ENCODE assay signal across 4 cellular contexts in the genomic region with DNA sequence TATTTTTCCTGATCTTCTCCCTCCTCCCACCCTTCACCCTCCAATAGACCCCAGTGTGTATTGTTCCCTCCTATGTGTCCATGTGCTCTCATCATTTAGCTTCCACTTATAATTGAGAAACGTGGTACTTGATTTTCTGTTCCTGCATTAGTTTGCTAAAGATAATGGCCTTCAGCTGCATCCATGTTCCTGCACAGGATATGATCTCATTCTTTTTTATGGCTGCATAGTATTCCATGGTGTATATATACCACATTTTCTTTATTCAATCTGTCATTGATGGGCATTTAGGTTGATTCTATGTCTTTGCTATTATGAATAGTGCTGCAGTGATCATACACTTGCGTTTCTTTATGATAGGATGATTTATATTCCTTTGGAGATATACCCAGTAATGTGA. TPM values are rescaled to one million over a fixed set of nuclear protein-coding genes. Genes with fewer than 3 reads are reported as not detected.
DNase-seq lines count a peak whose midpoint lies in the region; ATAC-seq, FAIRE-seq and TF ChIP-seq lines count a peak whose summit lies in the region.
"Not testable (repeated sequence)": the region's sequence is repeated elsewhere in the genome, so short reads cannot be mapped to it uniquely, and the experiment has no call there.

No MANE protein-coding gene starts in this region.

- not testable (repeated sequence) for TF ChIP-seq POLR2A in K562 (conservative IDR thresholded peaks at IDR 0.05)

- not testable (repeated sequence) for H3K9me3 ChIP-seq in HEK293 (ENCODE audit: control insufficient read depth, insufficient read depth, low read depth, low read length); K562 (replicated peaks; ENCODE audit: control insufficient read depth, insufficient read depth, low read depth, low read length)

- in situ Hi-C loops in K562 (cut with MboI): not testable (repeated sequence)

- 4% methylated on average over 2 of the region's 2 CpGs for WGBS in K562 (ENCODE audit: insufficient coverage, low coverage, missing lambda C conversion rate)

- H3K4me1 ChIP-seq in HEK293 (ENCODE audit: control insufficient read depth, insufficient read depth, low read length); K562 (replicated peaks in 1 of 2; ENCODE audit: control insufficient read depth in 2 of 2, insufficient read depth in 2 of 2, low read length in 2 of 2): not testable (repeated sequence)

- not testable (repeated sequence) for DNase-seq in K562 (ENCODE audit: extremely low read depth in 1 of 4, low spot score in 3 of 4); urothelium cell line (ENCODE audit: low spot score)

- not testable (repeated sequence) for ATAC-seq in SK-N-SH treated with all-trans-retinoic acid at 6 μM for 48 hours, K562

- not testable (repeated sequence) for H3K9ac ChIP-seq in K562 (ENCODE audit: insufficient read depth in 1 of 2, low read depth in 2 of 2, low read length in 2 of 2)

- not testable (repeated sequence) for BruUV-seq in K562 (replicated peaks; lab: Mats Ljungman, UMichigan)

- H3K4me2 ChIP-seq in K562 (ENCODE audit: insufficient read depth, low read length): not testable (repeated sequence)

- H3K9me1 ChIP-seq in K562 (ENCODE audit: control insufficient read depth, insufficient read depth, low read length): not testable (repeated sequence)

- H3K27me3 ChIP-seq in K562 (ENCODE audit: control insufficient read depth in 2 of 2, insufficient read depth in 2 of 2, low read length in 2 of 2): not testable (repeated sequence)

- POLR2A ChIA-PET in HEK293 (lab: Yijun Ruan, JAX); K562 (lab: Yijun Ruan, JAX): not testable (repeated sequence)

- not testable (repeated sequence) for TF ChIP-seq CTCF in HEK293 (tag by site-specific recombination; IDR thresholded peaks at IDR 0.05); K562 (IDR thresholded peaks at IDR 0.05 in 2 of 3, conservative IDR thresholded peaks at IDR 0.05 in 1 of 3; ENCODE audit: insufficient read depth in 2 of 3, low read depth in 1 of 3, low read length in 3 of 3)

- not testable (repeated sequence) for H3K27ac ChIP-seq in HEK293 (ENCODE audit: extremely low read depth, low read depth, low read length); K562 (ENCODE audit: extremely low read depth, low read depth, low read length)

- not testable (repeated sequence) for H3K36me3 ChIP-seq in HEK293 (ENCODE audit: control insufficient read depth in 2 of 2, insufficient read depth in 1 of 2, low read length in 2 of 2); K562 (ENCODE audit: control insufficient read depth, insufficient read depth, low read length)

- TF ChIP-seq EP300 in K562 (IDR thresholded peaks at IDR 0.05; ENCODE audit: low read length): not testable (repeated sequence)

- not testable (repeated sequence) for FAIRE-seq in K562 (lab: Jason Lieb, UNC)
- peak; percentile 63 for FAIRE-seq in urothelium cell line (lab: Jason Lieb, UNC)

- H3K79me2 ChIP-seq in K562 (ENCODE audit: control insufficient read depth, insufficient read depth, low read length): not testable (repeated sequence)

- not testable (repeated sequence) for H4K20me1 ChIP-seq in K562 (replicated peaks; ENCODE audit: control insufficient read depth, insufficient read depth, low read length)

- H2AFZ ChIP-seq in K562 (ENCODE audit: low read depth, low read length): not testable (repeated sequence)

- H3K4me3 ChIP-seq in HEK293 (ENCODE audit: low read depth, low read length); K562: not testable (repeated sequence)

- CTCF ChIA-PET in HEK293 (lab: Yijun Ruan, JAX); K562 (lab: Yijun Ruan, JAX; ENCODE audit: low intra/inter-chr PET ratio): not testable (repeated sequence)

- intact Hi-C loops in K562 (cut with micrococcal nuclease): not testable (repeated sequence)

- TF ChIP-seq RAD21 in K562 (CRISPR knock-in tag; conservative IDR thresholded peaks at IDR 0.05 in 1 of 2, IDR thresholded peaks at IDR 0.05 in 1 of 2): not testable (repeated sequence)

TF ChIP-seq in HEK293, 187 proteins besides CTCF, POLR2A, EP300 and RAD21:
- peak; percentile 87 for TF ChIP-seq ZNF146 (tag by site-specific recombination; IDR thresholded peaks at IDR 0.05)

TF ChIP-seq in SK-N-SH treated with all-trans-retinoic acid at 6 μM for 48 hours, 23 proteins besides CTCF, POLR2A, EP300 and RAD21:
- peak; percentile 47 for TF ChIP-seq ZNF8 (CRISPR knock-in tag; IDR thresholded peaks at IDR 0.05)
TF ChIP-seq in SK-N-SH treated with all-trans-retinoic acid at 6 μM for 48 hours: peak in this region for 1; not testable (repeated sequence) for 22.

TF ChIP-seq in K562, 482 proteins besides CTCF, POLR2A, EP300 and RAD21:
- TF ChIP-seq ZNF146 (CRISPR knock-in tag; IDR thresholded peaks at IDR 0.05; ENCODE audit: unreplicated experiment) (peak; percentile 94), KDM1A (IDR thresholded peaks at IDR 0.05) (0 out of 4 replicates have a peak, but pooled peaks of 1 of the 2 experiments have one; percentile 7), BCOR (IDR thresholded peaks at IDR 0.05) (peak; percentile 48; the same call in 1 of the 2 replicates), RBM25 (IDR thresholded peaks at IDR 0.05; ENCODE audit: low read depth, low read length, severe bottlenecking) (peak; percentile 67)

RNA-seq across cellular contexts. Expression of a gene that starts 41.1 kb away (rescaled TPM):
- total RNA-seq in K562 (2011; cell fraction: chromatin; rRNA removed; ENCODE audit: low replicate concordance): 33.1 and 52.6 TPM in 2 replicates
- 14.3 and 20.1 TPM in 2 replicates for total RNA-seq in K562 (2011; cell fraction: nucleolus; rRNA removed)
- total RNA-seq in K562 (2011; cell fraction: nucleoplasm; rRNA removed): 25.2 and 39.0 TPM in 2 replicates
- total RNA-seq in K562 (2014; rRNA removed) (10.6 and 12.2 TPM in 2 replicates), K562 (2014; rRNA removed; fragmentation: Illumina TruSeq; extraction: Trizol) (11.1 and 12.4 TPM in 2 replicates), K562 (2015; rRNA removed; fragmentation: Illumina TruSeq; extraction: Trizol) (9.5 and 10.2 TPM in 2 replicates), K562 (2021) (10.8 and 12.0 TPM in 2 replicates)
- polyA plus RNA-seq in K562 (2011; rRNA removed) (24.7 and 31.0 TPM in 2 replicates), K562 (2014; fragmentation: Illumina TruSeq; extraction: Trizol) (14.4 and 14.9 TPM in 2 replicates), K562 (2014; fragmentation: Nextera tagmentation; extraction: Ambion mirVana) (10 to 100 TPM; 15.7 to 17.2 TPM), K562 (2014; rRNA removed) (20.8 and 21.5 TPM in 2 replicates)
- 6.0 and 10.8 TPM in 2 replicates for polyA plus RNA-seq in K562 (2011; cell fraction: cytosol; rRNA removed)
- 104 and 128 TPM in 2 replicates for polyA plus RNA-seq in K562 (2011; cell fraction: nucleus; rRNA removed)
- 12.9 and 23.7 TPM in 2 replicates for polyA plus RNA-seq in K562 (2012)
- polyA minus RNA-seq in K562 (2011; rRNA and poly(A)+ RNA removed): 12.7 and 13.7 TPM in 2 replicates
- polyA minus RNA-seq in K562 (2011; cell fraction: cytosol; rRNA and poly(A)+ RNA removed): 4.6 and 5.6 TPM in 2 replicates
- polyA minus RNA-seq in K562 (2011; cell fraction: nucleus; rRNA and poly(A)+ RNA removed): 26.8 and 38.1 TPM in 2 replicates
